7 cellular contexts compared by ENCODE assay signal in genomic region chr22:20437253-20438065, GRCh38. TPM values are rescaled to one million over a fixed set of nuclear protein-coding genes. Genes with fewer than 3 reads are reported as not detected.
A peak's percentile ranks its signal among the peaks of the same experiment; 100 is the strongest.
DNase-seq lines count a peak whose midpoint lies in the region; ATAC-seq, FAIRE-seq and TF ChIP-seq lines count a peak whose summit lies in the region.

Gene SCARF2 (minus strand): TSS chr22:20437825. CDS start chr22:20437754, 71 bp downstream.

- TF ChIP-seq CTCF in GM20000 (IDR thresholded peaks at IDR 0.05; ENCODE audit: extremely low read depth, missing control alignments): no peak
- TF ChIP-seq CTCF in omental fat pad (IDR thresholded peaks at IDR 0.05): no peak

- FAIRE-seq in frontal cortex (lab: Jason Lieb, UNC): no peak

- ATAC-seq in omental fat pad (ENCODE audit: low FRiP score): peak; percentile 70
- no peak for ATAC-seq in GM21529 (IDR thresholded peaks at IDR 0.05; ENCODE audit: unreplicated experiment)

- peak; percentile 59 for DNase-seq in GM20000 (ENCODE audit: low spot score)
- DNase-seq in T1000 (lab: John Stamatoyannopoulos, UW): peak; percentile 19
- DNase-seq in frontal cortex (ENCODE audit: low spot score in 2 of 2): peak; percentile 75 to 80
- no peak for DNase-seq in omental fat pad (ENCODE audit: low spot score)
- DNase-seq in MV-4-11 (lab: John Stamatoyannopoulos, UW): no peak
- no peak for DNase-seq in NCI-H1694 treated with DMSO at 0.1 percent for 48 hours (lab: John Stamatoyannopoulos, UW)

RNA-seq across cellular contexts. Expression of gene SCARF2, which starts in this region (rescaled TPM):
- total RNA-seq in frontal cortex (1.6 TPM), omental fat pad (10 to 100 TPM in 2 of 4 donors, 1 to 10 TPM in 2; 9.4 to 17.9 (median 12.3) TPM)

Comparison
In these comparisons a context has a peak if more than half of its experiments do, and no peak if none do; other contexts are left out.
1. DNase-seq: peak in GM20000 (single experiment), T1000 (single experiment) and frontal cortex (2 of 2); none in omental fat pad (single experiment), MV-4-11 (single experiment) and NCI-H1694 treated with DMSO at 0.1 percent for 48 hours (single experiment).